Comparison of ENCODE assay signal across 20 cellular contexts in genomic region chr3:131733086-131733841, GRCh38.
"Had no signal": no experiment of that assay in that cellular context is flagged by ENCODE, and none has a peak within 500 bp of the region (broad histone marks: within the 10 kb centered on the region; RNA-seq: fewer than 3 reads in every experiment).

No MANE protein-coding gene starts in this region.

- H3K36me3 ChIP-seq: cardiac muscle cell, heart left ventricle, neutrophil, ovary, right lobe of liver, vagina had no signal

- ATAC-seq: activated CD8-positive, alpha-beta memory T cell treated with anti-CD3 and anti-CD28 coated beads, Interleukin-2, amount 10 ng/mL, durations not matched to agents 7 days and 5 days; activated CD8-positive, alpha-beta T cell treated with anti-CD3 and anti-CD28 coated beads for 36 hours; body of pancreas; heart left ventricle; left lobe of liver; natural killer cell; psoas muscle; right lobe of liver; stimulated activated memory B cell treated with anti-CD40 and anti-IgM and Interleukin-4, amounts not matched to agents 10 μg/mL and 1 μg/mL and 100 μg/mL, for 72 hours had no signal

- H3K27me3 ChIP-seq: cardiac muscle cell, heart left ventricle, ovary, right lobe of liver, testis, vagina had no signal

- H3K4me1 ChIP-seq: body of pancreas, psoas muscle, right lobe of liver, testis, vagina had no signal

- H3K27ac ChIP-seq: body of pancreas, cardiac muscle cell, heart left ventricle, neutrophil, ovary, psoas muscle, right lobe of liver, skin epidermis, testis, vagina had no signal

- DNase-seq: activated CD4-positive, alpha-beta T cell treated with anti-CD3 and anti-CD28 coated beads, Interleukin-2, amount 10 ng/mL, durations not matched to agents 7 days and 5 days; activated CD8-positive, alpha-beta memory T cell treated with anti-CD3 and anti-CD28 coated beads, Interleukin-2, amount 10 ng/mL, durations not matched to agents 7 days and 5 days; activated CD8-positive, alpha-beta T cell treated with anti-CD3 and anti-CD28 coated beads for 36 hours; activated gamma-delta T cell; activated T-cell treated with anti-CD3 and anti-CD28 coated beads for 4 hours; body of pancreas; midbrain; natural killer cell; ovary; psoas muscle; right lobe of liver; stimulated activated CD4-positive, alpha-beta T cell treated with anti-CD3 and anti-CD28 coated beads, Interleukin-1b, Interleukin-23, amount 100 ng/mL, for 48 hours; testis had no signal

- H3K9me3 ChIP-seq: body of pancreas, heart left ventricle, neutrophil, ovary, psoas muscle, right lobe of liver, testis, vagina had no signal

- H3K4me3 ChIP-seq: body of pancreas, cardiac muscle cell, heart left ventricle, ovary, psoas muscle, right lobe of liver, skin epidermis, testis, vagina had no signal
